8 cellular contexts compared by ENCODE assay signal in genomic region chr2:231530099-231531085, GRCh38. TPM values are rescaled to one million over a fixed set of nuclear protein-coding genes. Genes with fewer than 3 reads are reported as not detected.
A peak's percentile ranks its signal among the peaks of the same experiment; 100 is the strongest.
DNase-seq lines count a peak whose midpoint lies in the region; ATAC-seq and TF ChIP-seq lines count a peak whose summit lies in the region.

TSS of gene NMUR1 (minus strand) at chr2:231530445. CDS start at chr2:231530361, 84 bp downstream.

- H3K27me3 ChIP-seq in rectal smooth muscle tissue (ENCODE audit: control insufficient read depth, insufficient read depth, low read length) = no peaks in the 10 kb centered on the region
- H3K27me3 ChIP-seq in uterus = peaks cover 0 to 3% of the 10 kb centered on the region in 2 donors

- in situ Hi-C loops in G401 (cut with HindIII; ENCODE audit: low sequenced_read_pairs) = no loop called here

- no peak within 1 kb of the TSS for H3K9ac ChIP-seq in rectal smooth muscle tissue (ENCODE audit: low read length)

- DNase-seq in AG04449 (ENCODE audit: low read depth, low spot score) = no peak
- DNase-seq in NOMO-1 (lab: John Stamatoyannopoulos, UW; ENCODE audit: unreplicated experiment in 2 of 2) = peak; percentile 44 to 67
- peak; percentile 65 for DNase-seq in activated T-helper 9 cell treated with anti-CD3 and anti-CD28 coated beads, Interleukin-2, amount 50 U/mL, for 16 hours (ENCODE audit: low read depth)
- peak; percentile 90 for DNase-seq in Right ventricle myocardium inferior (ENCODE audit: missing footprints)
- peak; percentile 31 to 51 for DNase-seq in uterus
- no peak for DNase-seq in G401 (ENCODE audit: low spot score)

- no peak for TF ChIP-seq POLR2A in uterus (IDR thresholded peaks at IDR 0.05)

- CTCF ChIA-PET in AG04449 (lab: Yijun Ruan, JAX) = interaction anchor here (0.6 to 4.2 kb wide), 15 partner anchors 8 to 71 kb away, joined by 3 to 27 read pairs (median 4); no protein-coding TSS in a partner anchor

- ATAC-seq in GM19463 (IDR thresholded peaks at IDR 0.05; ENCODE audit: unreplicated experiment) (peak; percentile 72), Right ventricle myocardium inferior (peak; percentile 81)

- TF ChIP-seq CTCF in AG04449 (IDR thresholded peaks at IDR 0.05; ENCODE audit: insufficient read depth, low read length, missing control alignments) (peak; percentile 61), uterus (IDR thresholded peaks at IDR 0.05) (peak; percentile 45 to 80 (median 73))

- intact Hi-C loops in Right ventricle myocardium inferior (cut with DNase I) (loop anchor here (1.0 kb wide), 1 partner anchor 27 kb away; no protein-coding TSS in a partner anchor), uterus (cut with DNase I; ENCODE audit: low total_unique reads) (loop anchor here (10.0 kb wide), 1 partner anchor 64 kb away; the partner anchor contains the start of gene TEX44)

- POLR2A ChIA-PET in AG04449 (lab: Yijun Ruan, JAX) = no interaction called here

- H3K4me1 ChIP-seq in rectal smooth muscle tissue (ENCODE audit: control insufficient read depth, insufficient read depth, low read length) (no peaks in the 10 kb centered on the region), uterus (no peaks in the 10 kb centered on the region)

- H3K27ac ChIP-seq in rectal smooth muscle tissue (ENCODE audit: low read depth, low read length) = no peak within 1 kb of the TSS
- H3K27ac ChIP-seq in uterus = no peak within 1 kb of the TSS

- H3K36me3 ChIP-seq in rectal smooth muscle tissue (ENCODE audit: control insufficient read depth, insufficient read depth, low read length) = no peaks in the 10 kb centered on the region
- H3K36me3 ChIP-seq in uterus = no peaks in the 10 kb centered on the region

- H3K4me3 ChIP-seq in AG04449 (ENCODE audit: low read depth, low read length) (peak within 1 kb of the TSS; percentile 6; the same call in 1 of the 2 replicates), rectal smooth muscle tissue (ENCODE audit: low read length) (peak within 1 kb of the TSS; percentile 50), uterus (peak within 1 kb of the TSS in 1 of 2 donors; percentile 19)

- H3K9me3 ChIP-seq in uterus = no peaks in the 10 kb centered on the region

RNA-seq across cellular contexts. Expression of gene NMUR1, which starts in this region (rescaled TPM):
- total RNA-seq in Right ventricle myocardium inferior = 0.38 TPM
- under 1 TPM in 2 of 4 donors, not detected in 2; 0.41 to 0.67 TPM for total RNA-seq in uterus
- total RNA-seq in G401 (2014; rRNA removed; shearing (Covaris generic)) = not detected in 2 replicates

Comparison
In these comparisons a context has a peak if more than half of its experiments do, and no peak if none do; other contexts are left out.
1. Peak in DNase-seq and ATAC-seq in Right ventricle myocardium inferior; RNA of the gene not detected or under 1 TPM.
2. Peak in DNase-seq in uterus; RNA of the gene not detected or under 1 TPM.
3. DNase-seq: peak in NOMO-1 (2 of 2) and activated T-helper 9 cell treated with anti-CD3 and anti-CD28 coated beads, Interleukin-2, amount 50 U/mL, for 16 hours (single experiment); none in AG04449 (single experiment) and G401 (single experiment).